8 cellular contexts compared by ENCODE assay signal in genomic region chr3:38039899-38040261, GRCh38. TPM values are rescaled to one million over a fixed set of nuclear protein-coding genes. Genes with fewer than 3 reads are reported as not detected.
DNase-seq lines count a peak whose midpoint lies in the region; ATAC-seq and TF ChIP-seq lines count a peak whose summit lies in the region.

No MANE protein-coding gene starts in this region.

- H3K36me3 ChIP-seq in uterus, result no peaks in the 10 kb centered on the region

- H3K27me3 ChIP-seq in uterus, result no peaks in the 10 kb centered on the region

- H3K9me3 Mint-ChIP-seq in CD14-positive monocyte, result peaks cover 0 to 2% (median 0%) of the 10 kb centered on the region in 7 donors
- H3K9me3 Mint-ChIP-seq in naive thymus-derived CD8-positive, alpha-beta T cell, result peaks cover 0 to 6% (median 0%) of the 10 kb centered on the region in 9 donors

- peak overlapping the region; percentile 70 to 92 (median 86) for H3K27ac Mint-ChIP-seq in CD14-positive monocyte
- H3K27ac Mint-ChIP-seq in naive thymus-derived CD8-positive, alpha-beta T cell, result peak overlapping the region; percentile 86 to 96 (median 94)

- H3K36me3 Mint-ChIP-seq in CD14-positive monocyte, result peaks cover 0 to 4% of the 10 kb centered on the region in 2 donors
- peaks cover 0 to 2% (median 0%) of the 10 kb centered on the region in 3 donors for H3K36me3 Mint-ChIP-seq in naive thymus-derived CD8-positive, alpha-beta T cell

- H3K27me3 Mint-ChIP-seq in CD14-positive monocyte (ENCODE audit: low read depth in 3 of 3), result peaks cover 0 to 4% (median 2%) of the 10 kb centered on the region in 3 donors
- H3K27me3 Mint-ChIP-seq in naive thymus-derived CD8-positive, alpha-beta T cell, result peaks cover 0 to 1% (median 0%) of the 10 kb centered on the region in 5 donors

- POLR2A ChIA-PET in naive thymus-derived CD8-positive, alpha-beta T cell (lab: Charles Lee), result interaction anchor here (1.4 to 2.2 kb wide), 5 partner anchors 11 to 125 kb away, joined by 5 to 12 read pairs (median 10); partner anchors contain the start of genes ACAA1, OXSR1 and PLCD1

- TF ChIP-seq POLR2A in uterus (IDR thresholded peaks at IDR 0.05), result no peak

- no peak overlapping the region for H3K27ac ChIP-seq in uterus

- ATAC-seq in GM19397 (IDR thresholded peaks at IDR 0.05; ENCODE audit: unreplicated experiment) (peak; percentile 44), HG03565 (IDR thresholded peaks at IDR 0.05; ENCODE audit: unreplicated experiment) (peak; percentile 40)
- ATAC-seq in naive thymus-derived CD8-positive, alpha-beta T cell, result peak; percentile 42 to 57

- H3K9me3 ChIP-seq in uterus, result no peaks in the 10 kb centered on the region

- H3K4me1 Mint-ChIP-seq in CD14-positive monocyte, result peaks cover 44% of the 10 kb centered on the region
- H3K4me1 Mint-ChIP-seq in naive thymus-derived CD8-positive, alpha-beta T cell, result peaks cover 26 to 33% (median 29%) of the 10 kb centered on the region in 4 donors

- H3K4me3 ChIP-seq in uterus, result peak overlapping the region; percentile 33 to 47

- H3K4me1 ChIP-seq in uterus, result peaks cover 0 to 4% of the 10 kb centered on the region in 2 donors

- DNase-seq in CD14-positive monocyte (ENCODE audit: low spot score), result peak; percentile 84
- peak; percentile 55 for DNase-seq in activated CD4-positive, alpha-beta T cell treated with anti-CD3 and anti-CD28 coated beads, Interleukin-2, amount 50 U/mL, for 1 hour
- peak; percentile 35 for DNase-seq in fibroblast of gingiva (ENCODE audit: low read depth)
- DNase-seq in naive thymus-derived CD8-positive, alpha-beta T cell, result peak in 8 of 10 donors; percentile 16 to 70 (median 43)
- DNase-seq in uterus, result peak; percentile 48 to 57
- DNase-seq in COLO829 (ENCODE audit: low spot score), result no peak

- intact Hi-C loops in CD14-positive monocyte (cut with micrococcal nuclease) (loop anchor here in 1 of 2 donors (5.0 kb wide), 1 partner anchor 68 kb away; no protein-coding TSS in a partner anchor), uterus (cut with DNase I; ENCODE audit: low total_unique reads) (no loop called here)

- TF ChIP-seq CTCF in CD14-positive monocyte (IDR thresholded peaks at IDR 0.05) (peak; percentile 36), uterus (IDR thresholded peaks at IDR 0.05) (peak; percentile 21 to 48 (median 34))

- H3K4me3 Mint-ChIP-seq in CD14-positive monocyte, result peak overlapping the region; percentile 81 to 87
- peak overlapping the region; percentile 69 to 95 (median 86) for H3K4me3 Mint-ChIP-seq in naive thymus-derived CD8-positive, alpha-beta T cell

RNA-seq across cellular contexts. Expression of gene DLEC1, which starts 0.9 kb away (rescaled TPM):
- polyA plus RNA-seq in CD14-positive monocyte, result under 1 TPM; 0.11 to 0.14 TPM
- 1 to 10 TPM; 4.6 to 5.2 TPM for total RNA-seq in naive thymus-derived CD8-positive, alpha-beta T cell
- under 1 TPM; 0.31 to 0.37 (median 0.35) TPM for polyA plus RNA-seq in naive thymus-derived CD8-positive, alpha-beta T cell
- 1 to 10 TPM in 3 of 4 donors, not detected in 1; 1.5 to 2.8 (median 1.9) TPM for total RNA-seq in uterus

RNA-seq across cellular contexts. Expression of gene PLCD1, which starts 10.4 kb away (rescaled TPM):
- 1 to 10 TPM; 4.1 to 6.0 TPM for polyA plus RNA-seq in CD14-positive monocyte
- total RNA-seq in naive thymus-derived CD8-positive, alpha-beta T cell, result 10 to 100 TPM; 39.3 to 42.7 TPM
- polyA plus RNA-seq in naive thymus-derived CD8-positive, alpha-beta T cell, result 10 to 100 TPM; 11.0 to 23.0 (median 15.6) TPM
- total RNA-seq in uterus, result 10 to 100 TPM in 3 of 4 donors, 1 to 10 TPM in 1; 9.7 to 41.5 (median 27.2) TPM

RNA-seq across cellular contexts. Expression of gene VILL, which starts 49.3 kb away (rescaled TPM):
- 1 to 10 TPM; 4.4 to 7.4 TPM for polyA plus RNA-seq in CD14-positive monocyte
- 10 to 100 TPM; 41.0 to 41.9 TPM for total RNA-seq in naive thymus-derived CD8-positive, alpha-beta T cell
- polyA plus RNA-seq in naive thymus-derived CD8-positive, alpha-beta T cell, result 10 to 100 TPM; 12.3 to 21.6 (median 16.0) TPM
- total RNA-seq in uterus, result 10 to 100 TPM in 1 of 4 donors, 1 to 10 TPM in 3; 1.8 to 18.7 (median 6.3) TPM
